Comparison of ENCODE assay signal across 8 cellular contexts in the genomic region with DNA sequence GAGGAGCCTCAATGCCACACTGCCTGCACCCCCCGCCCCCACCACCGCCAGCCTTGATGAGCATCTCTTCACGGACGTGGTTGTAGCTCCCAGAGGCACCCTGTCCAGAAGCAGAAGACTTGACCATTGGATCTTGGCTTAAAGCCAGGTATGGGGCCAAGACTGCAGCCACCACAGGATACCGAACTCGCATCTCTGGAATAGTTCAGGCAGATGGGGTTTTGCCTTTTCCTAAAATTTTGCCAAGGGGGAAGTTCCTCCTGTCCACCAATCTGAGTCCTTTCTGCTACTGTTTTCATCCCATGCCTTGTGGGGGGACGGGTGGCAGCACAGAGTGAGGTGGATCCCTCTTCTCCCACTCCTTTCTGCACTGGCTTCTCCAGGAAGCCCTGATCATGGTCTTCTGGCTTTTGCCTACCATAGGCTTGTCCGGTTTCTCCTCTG. TPM values are rescaled to one million over a fixed set of nuclear protein-coding genes. Genes with fewer than 3 reads are reported as not detected.
A peak's percentile ranks its signal among the peaks of the same experiment; 100 is the strongest.
DNase-seq lines count a peak whose midpoint lies in the region; TF ChIP-seq lines count a peak whose summit lies in the region.

No MANE protein-coding gene starts in this region.

- TF ChIP-seq CTCF in BE2C (IDR thresholded peaks at IDR 0.05; ENCODE audit: low read depth, low read length), result no peak
- TF ChIP-seq CTCF in coronary artery (IDR thresholded peaks at IDR 0.05), result no peak
- no peak for TF ChIP-seq CTCF in neural cell (IDR thresholded peaks at IDR 0.05; ENCODE audit: poor library complexity, severe bottlenecking)

- no peak overlapping the region for H2AFZ ChIP-seq in neural cell (ENCODE audit: low read depth, low read length)

- H3K9me2 ChIP-seq in neural cell (ENCODE audit: insufficient read depth, low read length), result no peaks in the 10 kb centered on the region

- H3K27ac ChIP-seq in coronary artery (peak overlapping the region; percentile 56 to 77), neural cell (ENCODE audit: low read length) (no peak overlapping the region)

- no peaks in the 10 kb centered on the region for H4K20me1 ChIP-seq in neural cell (ENCODE audit: insufficient read depth)

- TF ChIP-seq EP300 in neural cell (conservative IDR thresholded peaks at IDR 0.05; ENCODE audit: poor library complexity, severe bottlenecking), result no peak

- no peaks in the 10 kb centered on the region for H3K79me2 ChIP-seq in neural cell (replicated peaks; ENCODE audit: insufficient read depth, low read length)

- no peaks in the 10 kb centered on the region for H3K36me3 ChIP-seq in BE2C
- no peaks in the 10 kb centered on the region for H3K36me3 ChIP-seq in neural cell (ENCODE audit: insufficient read depth, low read length)

- TF ChIP-seq RAD21 in neural cell (conservative IDR thresholded peaks at IDR 0.05), result no peak

- H3K27me3 ChIP-seq in BE2C, result no peaks in the 10 kb centered on the region
- H3K27me3 ChIP-seq in neural cell (ENCODE audit: insufficient read depth, low read depth, low read length), result peaks cover 49% of the 10 kb centered on the region

- no peak overlapping the region for H3K9ac ChIP-seq in neural cell (ENCODE audit: low read length)

- H3K4me2 ChIP-seq in neural cell (ENCODE audit: low read length), result no peak overlapping the region

- H3K4me1 ChIP-seq in BE2C, result peaks cover 15% of the 10 kb centered on the region

- DNase-seq in BE2C, result no peak
- DNase-seq in LHCN-M2 (ENCODE audit: low read depth), result peak; percentile 76
- no peak for DNase-seq in coronary artery (ENCODE audit: low spot score)
- DNase-seq in NCI-H1436 (lab: John Stamatoyannopoulos, UW), result no peak
- DNase-seq in activated CD4-positive, CD25-positive, alpha-beta regulatory T cell (lab: John Stamatoyannopoulos, UW), result no peak
- no peak for DNase-seq in KBM-7
- no peak for DNase-seq in CD1c-positive myeloid dendritic cell (ENCODE audit: extremely low spot score)

- in situ Hi-C loops in KBM-7 (cut with MboI; ENCODE audit: low pct_unique_long_range_greater_than_20kb, low sequenced_read_pairs), result loop anchor here (25.0 kb wide), 1 partner anchor 466 kb away; no protein-coding TSS in a partner anchor

- H3K9me3 ChIP-seq in BE2C, result no peaks in the 10 kb centered on the region
- peaks cover under 1% of the 10 kb centered on the region for H3K9me3 ChIP-seq in neural cell (ENCODE audit: low read length)

- H3K4me3 ChIP-seq in BE2C (ENCODE audit: low read depth, low read length) (peak overlapping the region; percentile 69), coronary artery (peak overlapping the region; percentile 81), neural cell (ENCODE audit: low read length) (peak overlapping the region; percentile 68)

- no peaks in the 10 kb centered on the region for H3F3A ChIP-seq in neural cell (ENCODE audit: insufficient read depth, low read length, poor library complexity, severe bottlenecking)

TF ChIP-seq in neural cell, 6 proteins besides CTCF, POLR2A, EP300 and RAD21:
- no peak for TF ChIP-seq TAF1 (IDR thresholded peaks at IDR 0.05; ENCODE audit: low read depth)
- no peak for TF ChIP-seq SMC3 (conservative IDR thresholded peaks at IDR 0.05; ENCODE audit: poor library complexity)
- TF ChIP-seq MXI1 (conservative IDR thresholded peaks at IDR 0.05; ENCODE audit: poor library complexity, severe bottlenecking), result no peak
- TF ChIP-seq REST (IDR thresholded peaks at IDR 0.05; ENCODE audit: borderline replicate concordance), result no peak
- no peak for TF ChIP-seq POLR2AphosphoS5 (IDR thresholded peaks at IDR 0.05)
- no peak for TF ChIP-seq EZH2 (IDR thresholded peaks at IDR 0.05; ENCODE audit: borderline replicate concordance, insufficient read depth, low read length, poor library complexity, severe bottlenecking)

RNA-seq across cellular contexts. Expression of gene CORO6, which starts 0.9 kb away (rescaled TPM):
- polyA plus RNA-seq in BE2C (2012; ENCODE audit: insufficient read depth, insufficient read length, low read depth), result 7.5 TPM
- total RNA-seq in LHCN-M2 (2014; rRNA removed), result 22.1 and 41.6 TPM in 2 replicates
- polyA plus RNA-seq in LHCN-M2 (2012), result 19.9 TPM
- 1.2 and 4.3 TPM in 2 replicates for polyA plus RNA-seq in neural cell
- 1.0 and 2.4 TPM in 2 replicates for polyA minus RNA-seq in neural cell

RNA-seq across cellular contexts. Expression of gene ANKRD13B, which starts 28.8 kb away (rescaled TPM):
- polyA plus RNA-seq in BE2C (2012; ENCODE audit: insufficient read depth, insufficient read length, low read depth), result 84.2 TPM
- 7.8 and 16.2 TPM in 2 replicates for total RNA-seq in LHCN-M2 (2014; rRNA removed)
- polyA plus RNA-seq in LHCN-M2 (2012), result 4.0 TPM
- polyA plus RNA-seq in neural cell, result 35.0 and 42.7 TPM in 2 replicates
- 34.0 and 38.2 TPM in 2 replicates for polyA minus RNA-seq in neural cell

RNA-seq across cellular contexts. Expression of gene GIT1, which starts 32.3 kb away (rescaled TPM):
- polyA plus RNA-seq in BE2C (2012; ENCODE audit: insufficient read depth, insufficient read length, low read depth), result 48.9 TPM
- 32.5 and 36.0 TPM in 2 replicates for total RNA-seq in LHCN-M2 (2014; rRNA removed)
- 25.1 TPM for polyA plus RNA-seq in LHCN-M2 (2012)
- polyA plus RNA-seq in neural cell, result 20.5 and 41.4 TPM in 2 replicates
- 40.1 and 42.1 TPM in 2 replicates for polyA minus RNA-seq in neural cell

RNA-seq across cellular contexts. Expression of gene TP53I13, which starts 53.3 kb away (rescaled TPM):
- 11.0 TPM for polyA plus RNA-seq in BE2C (2012; ENCODE audit: insufficient read depth, insufficient read length, low read depth)
- 61.2 and 67.8 TPM in 2 replicates for total RNA-seq in LHCN-M2 (2014; rRNA removed)
- polyA plus RNA-seq in LHCN-M2 (2012), result 32.9 TPM
- 18.4 and 23.3 TPM in 2 replicates for polyA plus RNA-seq in neural cell
- 7.1 and 7.5 TPM in 2 replicates for polyA minus RNA-seq in neural cell

RNA-seq across cellular contexts. Expression of gene ABHD15, which starts 54.9 kb away (rescaled TPM):
- polyA plus RNA-seq in BE2C (2012; ENCODE audit: insufficient read depth, insufficient read length, low read depth), result 0.12 TPM
- 8.4 and 8.5 TPM in 2 replicates for total RNA-seq in LHCN-M2 (2014; rRNA removed)
- polyA plus RNA-seq in LHCN-M2 (2012), result 3.2 TPM
- polyA plus RNA-seq in neural cell, result 0.14 and 0.21 TPM in 2 replicates
- 0.24 and 0.46 TPM in 2 replicates for polyA minus RNA-seq in neural cell
